1 cellular context compared by ENCODE assay signal in the genomic region with DNA sequence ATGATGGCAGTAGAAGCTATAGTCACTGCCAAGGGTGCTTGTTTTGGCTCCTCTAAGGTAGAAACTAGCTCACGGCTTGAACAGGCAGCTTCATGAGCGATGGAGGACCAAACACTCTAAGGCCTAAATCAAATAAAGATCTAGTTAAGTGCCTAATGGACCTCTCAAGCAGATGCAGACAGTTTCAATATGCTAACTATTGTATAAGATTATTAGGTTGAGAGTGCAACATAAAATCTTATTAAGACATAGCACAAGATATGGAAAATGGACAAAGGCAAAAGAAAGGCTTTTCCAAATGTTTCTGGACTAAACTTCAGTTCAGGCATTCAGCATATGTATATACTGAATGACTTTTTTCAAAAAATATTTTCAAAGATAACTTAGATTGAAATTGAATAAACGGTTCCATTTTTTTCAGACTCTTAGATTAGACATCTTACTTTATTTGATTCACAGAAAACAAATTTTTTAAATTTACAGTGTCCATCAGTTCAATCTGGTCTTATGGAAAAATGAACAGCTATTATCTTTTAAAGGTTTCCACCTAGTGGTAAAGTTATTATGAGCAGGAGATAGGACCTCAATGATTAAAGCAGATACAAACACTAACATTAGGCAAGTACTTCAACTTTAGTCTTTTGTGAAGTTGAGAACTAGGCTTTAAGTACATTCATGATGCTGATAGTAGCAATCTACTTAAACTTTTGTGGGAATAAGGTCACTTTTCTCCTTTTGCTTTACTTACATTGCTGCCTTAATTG.
TF ChIP-seq lines count a peak whose summit lies in the region.

No MANE protein-coding gene starts in this region.

TF ChIP-seq in SK-N-SH, 30 proteins besides CTCF, POLR2A, EP300 and RAD21 (continued from another document):
- no peak for TF ChIP-seq SIN3A (IDR thresholded peaks at IDR 0.05; ENCODE audit: borderline replicate concordance, low read depth, low read length)
- no peak for TF ChIP-seq POLR2AphosphoS5 (IDR thresholded peaks at IDR 0.05; ENCODE audit: low read depth, low read length)
- no peak for TF ChIP-seq FOSL2 (IDR thresholded peaks at IDR 0.05; ENCODE audit: borderline replicate concordance, low read depth)
- TF ChIP-seq FOXJ3 (CRISPR knock-in tag; IDR thresholded peaks at IDR 0.05) = 0 out of 2 replicates have a peak, but pooled peaks have one; percentile 61
- TF ChIP-seq, protein P1, sequence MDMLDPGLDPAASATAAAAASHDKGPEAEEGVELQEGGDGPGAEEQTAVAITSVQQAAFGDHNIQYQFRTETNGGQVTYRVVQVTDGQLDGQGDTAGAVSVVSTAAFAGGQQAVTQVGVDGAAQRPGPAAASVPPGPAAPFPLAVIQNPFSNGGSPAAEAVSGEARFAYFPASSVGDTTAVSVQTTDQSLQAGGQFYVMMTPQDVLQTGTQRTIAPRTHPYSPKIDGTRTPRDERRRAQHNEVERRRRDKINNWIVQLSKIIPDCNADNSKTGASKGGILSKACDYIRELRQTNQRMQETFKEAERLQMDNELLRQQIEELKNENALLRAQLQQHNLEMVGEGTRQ (IDR thresholded peaks at IDR 0.05; ENCODE audit: borderline replicate concordance, low read depth, low read length) = no peak
- no peak for TF ChIP-seq YY1 (IDR thresholded peaks at IDR 0.05; ENCODE audit: low read depth)
- TF ChIP-seq GABPA (IDR thresholded peaks at IDR 0.05; ENCODE audit: low read depth) = no peak
- TF ChIP-seq JUND (IDR thresholded peaks at IDR 0.05) = no peak
- TF ChIP-seq TAF1 (IDR thresholded peaks at IDR 0.05; ENCODE audit: borderline replicate concordance, low read depth, low read length) = no peak
- TF ChIP-seq TCF12 (IDR thresholded peaks at IDR 0.05) = no peak
- TF ChIP-seq, protein P2, sequence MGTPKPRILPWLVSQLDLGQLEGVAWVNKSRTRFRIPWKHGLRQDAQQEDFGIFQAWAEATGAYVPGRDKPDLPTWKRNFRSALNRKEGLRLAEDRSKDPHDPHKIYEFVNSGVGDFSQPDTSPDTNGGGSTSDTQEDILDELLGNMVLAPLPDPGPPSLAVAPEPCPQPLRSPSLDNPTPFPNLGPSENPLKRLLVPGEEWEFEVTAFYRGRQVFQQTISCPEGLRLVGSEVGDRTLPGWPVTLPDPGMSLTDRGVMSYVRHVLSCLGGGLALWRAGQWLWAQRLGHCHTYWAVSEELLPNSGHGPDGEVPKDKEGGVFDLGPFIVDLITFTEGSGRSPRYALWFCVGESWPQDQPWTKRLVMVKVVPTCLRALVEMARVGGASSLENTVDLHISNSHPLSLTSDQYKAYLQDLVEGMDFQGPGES (IDR thresholded peaks at IDR 0.05; ENCODE audit: low read depth, low read length) = no peak
- TF ChIP-seq, protein P3, sequence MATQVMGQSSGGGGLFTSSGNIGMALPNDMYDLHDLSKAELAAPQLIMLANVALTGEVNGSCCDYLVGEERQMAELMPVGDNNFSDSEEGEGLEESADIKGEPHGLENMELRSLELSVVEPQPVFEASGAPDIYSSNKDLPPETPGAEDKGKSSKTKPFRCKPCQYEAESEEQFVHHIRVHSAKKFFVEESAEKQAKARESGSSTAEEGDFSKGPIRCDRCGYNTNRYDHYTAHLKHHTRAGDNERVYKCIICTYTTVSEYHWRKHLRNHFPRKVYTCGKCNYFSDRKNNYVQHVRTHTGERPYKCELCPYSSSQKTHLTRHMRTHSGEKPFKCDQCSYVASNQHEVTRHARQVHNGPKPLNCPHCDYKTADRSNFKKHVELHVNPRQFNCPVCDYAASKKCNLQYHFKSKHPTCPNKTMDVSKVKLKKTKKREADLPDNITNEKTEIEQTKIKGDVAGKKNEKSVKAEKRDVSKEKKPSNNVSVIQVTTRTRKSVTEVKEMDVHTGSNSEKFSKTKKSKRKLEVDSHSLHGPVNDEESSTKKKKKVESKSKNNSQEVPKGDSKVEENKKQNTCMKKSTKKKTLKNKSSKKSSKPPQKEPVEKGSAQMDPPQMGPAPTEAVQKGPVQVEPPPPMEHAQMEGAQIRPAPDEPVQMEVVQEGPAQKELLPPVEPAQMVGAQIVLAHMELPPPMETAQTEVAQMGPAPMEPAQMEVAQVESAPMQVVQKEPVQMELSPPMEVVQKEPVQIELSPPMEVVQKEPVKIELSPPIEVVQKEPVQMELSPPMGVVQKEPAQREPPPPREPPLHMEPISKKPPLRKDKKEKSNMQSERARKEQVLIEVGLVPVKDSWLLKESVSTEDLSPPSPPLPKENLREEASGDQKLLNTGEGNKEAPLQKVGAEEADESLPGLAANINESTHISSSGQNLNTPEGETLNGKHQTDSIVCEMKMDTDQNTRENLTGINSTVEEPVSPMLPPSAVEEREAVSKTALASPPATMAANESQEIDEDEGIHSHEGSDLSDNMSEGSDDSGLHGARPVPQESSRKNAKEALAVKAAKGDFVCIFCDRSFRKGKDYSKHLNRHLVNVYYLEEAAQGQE (IDR thresholded peaks at IDR 0.05; ENCODE audit: low read depth, low read length) = no peak
- no peak for TF ChIP-seq GATA2 (CRISPR knock-in tag; IDR thresholded peaks at IDR 0.05)
